ENCODE assay signal across 1 cellular context in the genomic region with DNA sequence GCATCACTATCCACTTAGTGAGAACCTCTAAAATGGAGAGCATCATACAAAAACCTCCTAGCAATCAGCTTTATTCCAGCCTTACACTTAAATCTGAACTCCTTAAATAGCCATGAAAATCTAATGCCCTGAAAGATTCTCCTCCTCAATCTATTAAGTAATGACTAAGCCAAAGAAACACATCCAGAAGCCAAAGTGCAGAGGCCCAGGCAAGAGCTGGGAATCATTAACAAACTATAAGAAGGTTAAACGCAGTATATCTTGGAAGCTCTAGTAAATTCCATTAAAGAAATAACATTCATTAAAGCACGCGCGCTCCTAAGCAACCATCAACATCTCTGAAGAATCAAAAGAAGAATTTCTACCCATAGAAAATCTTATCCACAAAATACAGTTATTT.
TF ChIP-seq lines count a peak whose summit lies in the region.

No MANE protein-coding gene starts in this region.

TF ChIP-seq in A549, 52 proteins besides CTCF, POLR2A, EP300 and RAD21 (continued from another document):
- TF ChIP-seq, protein P1, sequence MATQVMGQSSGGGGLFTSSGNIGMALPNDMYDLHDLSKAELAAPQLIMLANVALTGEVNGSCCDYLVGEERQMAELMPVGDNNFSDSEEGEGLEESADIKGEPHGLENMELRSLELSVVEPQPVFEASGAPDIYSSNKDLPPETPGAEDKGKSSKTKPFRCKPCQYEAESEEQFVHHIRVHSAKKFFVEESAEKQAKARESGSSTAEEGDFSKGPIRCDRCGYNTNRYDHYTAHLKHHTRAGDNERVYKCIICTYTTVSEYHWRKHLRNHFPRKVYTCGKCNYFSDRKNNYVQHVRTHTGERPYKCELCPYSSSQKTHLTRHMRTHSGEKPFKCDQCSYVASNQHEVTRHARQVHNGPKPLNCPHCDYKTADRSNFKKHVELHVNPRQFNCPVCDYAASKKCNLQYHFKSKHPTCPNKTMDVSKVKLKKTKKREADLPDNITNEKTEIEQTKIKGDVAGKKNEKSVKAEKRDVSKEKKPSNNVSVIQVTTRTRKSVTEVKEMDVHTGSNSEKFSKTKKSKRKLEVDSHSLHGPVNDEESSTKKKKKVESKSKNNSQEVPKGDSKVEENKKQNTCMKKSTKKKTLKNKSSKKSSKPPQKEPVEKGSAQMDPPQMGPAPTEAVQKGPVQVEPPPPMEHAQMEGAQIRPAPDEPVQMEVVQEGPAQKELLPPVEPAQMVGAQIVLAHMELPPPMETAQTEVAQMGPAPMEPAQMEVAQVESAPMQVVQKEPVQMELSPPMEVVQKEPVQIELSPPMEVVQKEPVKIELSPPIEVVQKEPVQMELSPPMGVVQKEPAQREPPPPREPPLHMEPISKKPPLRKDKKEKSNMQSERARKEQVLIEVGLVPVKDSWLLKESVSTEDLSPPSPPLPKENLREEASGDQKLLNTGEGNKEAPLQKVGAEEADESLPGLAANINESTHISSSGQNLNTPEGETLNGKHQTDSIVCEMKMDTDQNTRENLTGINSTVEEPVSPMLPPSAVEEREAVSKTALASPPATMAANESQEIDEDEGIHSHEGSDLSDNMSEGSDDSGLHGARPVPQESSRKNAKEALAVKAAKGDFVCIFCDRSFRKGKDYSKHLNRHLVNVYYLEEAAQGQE (IDR thresholded peaks at IDR 0.05): no peak
- no peak for TF ChIP-seq PHF8 (IDR thresholded peaks at IDR 0.05; ENCODE audit: borderline replicate concordance, low read depth)
- TF ChIP-seq JUN (IDR thresholded peaks at IDR 0.05): no peak
- TF ChIP-seq, protein P2, sequence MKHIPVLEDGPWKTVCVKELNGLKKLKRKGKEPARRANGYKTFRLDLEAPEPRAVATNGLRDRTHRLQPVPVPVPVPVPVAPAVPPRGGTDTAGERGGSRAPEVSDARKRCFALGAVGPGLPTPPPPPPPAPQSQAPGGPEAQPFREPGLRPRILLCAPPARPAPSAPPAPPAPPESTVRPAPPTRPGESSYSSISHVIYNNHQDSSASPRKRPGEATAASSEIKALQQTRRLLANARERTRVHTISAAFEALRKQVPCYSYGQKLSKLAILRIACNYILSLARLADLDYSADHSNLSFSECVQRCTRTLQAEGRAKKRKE (CRISPR knock-in tag; IDR thresholded peaks at IDR 0.05; ENCODE audit: low read depth): no peak
- TF ChIP-seq, protein P3, sequence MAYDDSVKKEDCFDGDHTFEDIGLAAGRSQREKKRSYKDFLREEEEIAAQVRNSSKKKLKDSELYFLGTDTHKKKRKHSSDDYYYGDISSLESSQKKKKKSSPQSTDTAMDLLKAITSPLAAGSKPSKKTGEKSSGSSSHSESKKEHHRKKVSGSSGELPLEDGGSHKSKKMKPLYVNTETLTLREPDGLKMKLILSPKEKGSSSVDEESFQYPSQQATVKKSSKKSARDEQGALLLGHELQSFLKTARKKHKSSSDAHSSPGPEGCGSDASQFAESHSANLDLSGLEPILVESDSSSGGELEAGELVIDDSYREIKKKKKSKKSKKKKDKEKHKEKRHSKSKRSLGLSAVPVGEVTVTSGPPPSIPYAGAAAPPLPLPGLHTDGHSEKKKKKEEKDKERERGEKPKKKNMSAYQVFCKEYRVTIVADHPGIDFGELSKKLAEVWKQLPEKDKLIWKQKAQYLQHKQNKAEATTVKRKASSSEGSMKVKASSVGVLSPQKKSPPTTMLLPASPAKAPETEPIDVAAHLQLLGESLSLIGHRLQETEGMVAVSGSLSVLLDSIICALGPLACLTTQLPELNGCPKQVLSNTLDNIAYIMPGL (CRISPR knock-in tag; IDR thresholded peaks at IDR 0.05; ENCODE audit: borderline replicate concordance): no peak
- no peak for TF ChIP-seq NPAS2 (CRISPR knock-in tag; IDR thresholded peaks at IDR 0.05; ENCODE audit: borderline replicate concordance)
- TF ChIP-seq JUNB (IDR thresholded peaks at IDR 0.05): no peak
- TF ChIP-seq NFE2L2 (conservative IDR thresholded peaks at IDR 0.05; ENCODE audit: low read length): no peak
- no peak for TF ChIP-seq SREBF2 (IDR thresholded peaks at IDR 0.05)
- TF ChIP-seq, protein P4, sequence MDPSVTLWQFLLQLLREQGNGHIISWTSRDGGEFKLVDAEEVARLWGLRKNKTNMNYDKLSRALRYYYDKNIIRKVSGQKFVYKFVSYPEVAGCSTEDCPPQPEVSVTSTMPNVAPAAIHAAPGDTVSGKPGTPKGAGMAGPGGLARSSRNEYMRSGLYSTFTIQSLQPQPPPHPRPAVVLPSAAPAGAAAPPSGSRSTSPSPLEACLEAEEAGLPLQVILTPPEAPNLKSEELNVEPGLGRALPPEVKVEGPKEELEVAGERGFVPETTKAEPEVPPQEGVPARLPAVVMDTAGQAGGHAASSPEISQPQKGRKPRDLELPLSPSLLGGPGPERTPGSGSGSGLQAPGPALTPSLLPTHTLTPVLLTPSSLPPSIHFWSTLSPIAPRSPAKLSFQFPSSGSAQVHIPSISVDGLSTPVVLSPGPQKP (IDR thresholded peaks at IDR 0.05; ENCODE audit: low read depth, low read length): no peak
- no peak for TF ChIP-seq GATA3 (IDR thresholded peaks at IDR 0.05; ENCODE audit: borderline replicate concordance)
- TF ChIP-seq ZC3H11A (IDR thresholded peaks at IDR 0.05): no peak
- no peak for TF ChIP-seq HOXA7 (CRISPR knock-in tag; IDR thresholded peaks at IDR 0.05)
- no peak for TF ChIP-seq HEYL (CRISPR knock-in tag; IDR thresholded peaks at IDR 0.05)
- no peak for TF ChIP-seq KDM1A (IDR thresholded peaks at IDR 0.05; ENCODE audit: low read depth)
- TF ChIP-seq RARB (CRISPR knock-in tag; IDR thresholded peaks at IDR 0.05): no peak
- TF ChIP-seq HOXB13 (CRISPR knock-in tag; IDR thresholded peaks at IDR 0.05; ENCODE audit: low read depth): no peak
